Comparison of ENCODE assay signal across 7 cellular contexts in the genomic region with DNA sequence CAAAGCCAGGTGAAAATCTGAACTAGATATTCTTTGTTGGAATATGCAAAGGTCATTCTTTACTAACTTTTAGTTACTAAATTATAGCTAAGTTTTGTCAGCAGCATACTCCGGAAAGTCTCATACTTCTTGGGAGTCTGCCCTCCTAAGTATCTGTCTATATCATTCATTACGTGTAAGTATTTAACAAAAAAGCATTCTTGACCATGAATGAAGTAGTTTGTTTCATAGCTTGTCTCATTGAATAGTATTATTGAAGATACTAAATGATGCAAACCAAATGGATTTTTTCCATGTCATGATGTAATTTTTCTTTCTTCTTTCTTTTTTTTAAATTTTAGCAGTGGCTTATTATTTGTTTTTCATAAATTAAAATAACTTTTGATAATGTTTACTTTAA. TPM values are rescaled to one million over a fixed set of nuclear protein-coding genes. Genes with fewer than 3 reads are reported as not detected.
"Had no signal": no experiment of that assay in that cellular context is flagged by ENCODE, and none has a peak within 500 bp of the region (broad histone marks: within the 10 kb centered on the region; RNA-seq: fewer than 3 reads in every experiment).

No MANE protein-coding gene starts in this region.

- H3K4me3 ChIP-seq: K562 had no signal

- DNase-seq: IMR-90, KBM-7, KG1 had no signal

- FAIRE-seq: HepG2, HTR-8/SVneo, K562 had no signal

RNA-seq across cellular contexts. Expression of gene SPX, which starts 9.8 kb away (rescaled TPM):
- total RNA-seq: HT-29 had no signal
